ENCODE assay signal across 1 cellular context in genomic region chr14:64942531-64943111, GRCh38.
TF ChIP-seq lines count a peak whose summit lies in the region.

Gene GPX2, minus strand, starts transcription at chr14:64942745. Its CDS starts 19 bp downstream, at chr14:64942726.

TF ChIP-seq in HepG2, 621 proteins besides CTCF, POLR2A, EP300 and RAD21 (continues in another document):
- TF ChIP-seq REPIN1 (CRISPR knock-in tag; IDR thresholded peaks at IDR 0.05; ENCODE audit: borderline replicate concordance, low read depth) (peak; percentile 45; the same call in 1 of the 2 replicates), ZNF484 (CRISPR knock-in tag; IDR thresholded peaks at IDR 0.05; ENCODE audit: borderline replicate concordance, low read depth) (no peak), FOXA3 (CRISPR knock-in tag; IDR thresholded peaks at IDR 0.05) (peak; percentile 78), ZNF343 (CRISPR knock-in tag; IDR thresholded peaks at IDR 0.05) (peak; percentile 56; the same call in 1 of the 2 replicates), KAT2B (IDR thresholded peaks at IDR 0.05; ENCODE audit: borderline replicate concordance, low read depth, low read length) (no peak), MYC (CRISPR knock-in tag; IDR thresholded peaks at IDR 0.05; ENCODE audit: borderline replicate concordance) (no peak), NR3C1 (CRISPR knock-in tag; IDR thresholded peaks at IDR 0.05) (no peak), RXRB (CRISPR knock-in tag; IDR thresholded peaks at IDR 0.05; ENCODE audit: borderline replicate concordance) (peak; percentile 79; the same call in 1 of the 2 replicates), NFATC3 (CRISPR knock-in tag; IDR thresholded peaks at IDR 0.05) (no peak), ZNF331 (CRISPR knock-in tag; IDR thresholded peaks at IDR 0.05) (peak; percentile 11; the same call in 1 of the 2 replicates), ZNF17 (CRISPR knock-in tag; IDR thresholded peaks at IDR 0.05) (no peak), NFIC (IDR thresholded peaks at IDR 0.05; ENCODE audit: low read length) (0 out of 2 replicates have a peak, but pooled peaks have one; percentile 24), HDAC1 (CRISPR knock-in tag; IDR thresholded peaks at IDR 0.05) (peak; percentile 55), ZNF775 (CRISPR knock-in tag; IDR thresholded peaks at IDR 0.05; ENCODE audit: borderline replicate concordance) (no peak), EED (CRISPR knock-in tag; IDR thresholded peaks at IDR 0.05) (no peak), MEIS2 (CRISPR knock-in tag; IDR thresholded peaks at IDR 0.05) (no peak), SIX4 (CRISPR knock-in tag; IDR thresholded peaks at IDR 0.05) (peak; percentile 77), PREB (CRISPR knock-in tag; IDR thresholded peaks at IDR 0.05) (no peak), ZBTB20 (CRISPR knock-in tag; IDR thresholded peaks at IDR 0.05; ENCODE audit: borderline replicate concordance, low read depth) (no peak), ZNF34 (CRISPR knock-in tag; IDR thresholded peaks at IDR 0.05; ENCODE audit: borderline replicate concordance) (0 out of 2 replicates have a peak, but pooled peaks have one; percentile 27), TRAFD1 (CRISPR knock-in tag; IDR thresholded peaks at IDR 0.05; ENCODE audit: borderline replicate concordance) (no peak), ELF3 (CRISPR knock-in tag; IDR thresholded peaks at IDR 0.05) (peak; percentile 72), ZNF644 (CRISPR knock-in tag; IDR thresholded peaks at IDR 0.05; ENCODE audit: low read depth) (no peak), ZBTB21 (CRISPR knock-in tag; IDR thresholded peaks at IDR 0.05) (no peak), ZNF670 (CRISPR knock-in tag; IDR thresholded peaks at IDR 0.05; ENCODE audit: borderline replicate concordance) (no peak), THYN1 (CRISPR knock-in tag; IDR thresholded peaks at IDR 0.05; ENCODE audit: borderline replicate concordance, low read depth) (no peak), CBFB (CRISPR knock-in tag; IDR thresholded peaks at IDR 0.05) (0 out of 2 replicates have a peak, but pooled peaks have one; percentile 42), ZBTB8A (CRISPR knock-in tag; IDR thresholded peaks at IDR 0.05; ENCODE audit: borderline replicate concordance, low read depth) (no peak), TCF7L2 (IDR thresholded peaks at IDR 0.05; ENCODE audit: low read depth, low read length) (no peak), NCOR1 (IDR thresholded peaks at IDR 0.05; ENCODE audit: borderline replicate concordance, low read length) (peak; percentile 61; the same call in 1 of the 2 replicates), KLF11 (CRISPR knock-in tag; IDR thresholded peaks at IDR 0.05) (peak; percentile 86), SRSF1 (optimal IDR thresholded peaks at IDR 0.05; ENCODE audit: low read depth, low read length) (no peak), JDP2 (CRISPR knock-in tag; IDR thresholded peaks at IDR 0.05; ENCODE audit: borderline replicate concordance) (no peak), NR2F6 (IDR thresholded peaks at IDR 0.05) (peak; percentile 85), NR2F6 (CRISPR knock-in tag; IDR thresholded peaks at IDR 0.05) (peak; percentile 73), AHR (CRISPR knock-in tag; IDR thresholded peaks at IDR 0.05) (peak; percentile 85), CBX5 (CRISPR knock-in tag; IDR thresholded peaks at IDR 0.05; ENCODE audit: borderline replicate concordance) (peak; percentile 88), ZNF770 (CRISPR knock-in tag; IDR thresholded peaks at IDR 0.05) (0 out of 2 replicates have a peak, but pooled peaks have one; percentile 24), REL (CRISPR knock-in tag; conservative IDR thresholded peaks at IDR 0.05) (no peak), KLF6 (CRISPR knock-in tag; IDR thresholded peaks at IDR 0.05) (peak; percentile 73; the same call in 1 of the 2 replicates), KLF16 (CRISPR knock-in tag; IDR thresholded peaks at IDR 0.05) (peak in 1 of 2 experiments; percentile 80; a peak in 2 of 4 replicates), PATZ1 (CRISPR knock-in tag; IDR thresholded peaks at IDR 0.05) (peak; percentile 82), RBM39 (IDR thresholded peaks at IDR 0.05; ENCODE audit: low read depth, low read length, poor library complexity, severe bottlenecking) (no peak), ZNF746 (CRISPR knock-in tag; IDR thresholded peaks at IDR 0.05) (peak; percentile 90), GATAD2A (CRISPR knock-in tag; IDR thresholded peaks at IDR 0.05) (peak; percentile 75; the same call in 1 of the 2 replicates), ZKSCAN1 (IDR thresholded peaks at IDR 0.05; ENCODE audit: low read length) (no peak), ZNF547 (CRISPR knock-in tag; IDR thresholded peaks at IDR 0.05) (no peak), RFXANK (CRISPR knock-in tag; IDR thresholded peaks at IDR 0.05) (0 out of 2 replicates have a peak, but pooled peaks have one; percentile 51), JARID2 (CRISPR knock-in tag; IDR thresholded peaks at IDR 0.05; ENCODE audit: insufficient replicate concordance) (no peak), PAXIP1 (CRISPR knock-in tag; conservative IDR thresholded peaks at IDR 0.05) (peak; percentile 73), ZNF431 (CRISPR knock-in tag; IDR thresholded peaks at IDR 0.05; ENCODE audit: borderline replicate concordance, low read depth) (no peak), NKX3-1 (CRISPR knock-in tag; IDR thresholded peaks at IDR 0.05) (no peak), ZNF724P (CRISPR knock-in tag; IDR thresholded peaks at IDR 0.05; ENCODE audit: borderline replicate concordance) (no peak), SSRP1 (CRISPR knock-in tag; IDR thresholded peaks at IDR 0.05) (no peak)
- TF ChIP-seq, protein P1, sequence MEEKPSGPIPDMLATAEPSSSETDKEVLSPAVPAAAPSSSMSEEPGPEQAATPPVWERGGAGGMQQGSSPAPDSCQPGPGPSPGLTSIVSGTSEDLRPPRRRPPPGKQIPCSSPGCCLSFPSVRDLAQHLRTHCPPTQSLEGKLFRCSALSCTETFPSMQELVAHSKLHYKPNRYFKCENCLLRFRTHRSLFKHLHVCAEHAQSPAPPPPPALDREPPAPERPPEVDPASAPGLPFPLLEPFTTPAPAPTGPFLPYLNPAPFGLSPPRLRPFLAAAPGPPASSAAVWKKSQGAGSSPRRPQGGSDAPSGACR (CRISPR knock-in tag; IDR thresholded peaks at IDR 0.05): no peak
- TF ChIP-seq, protein P2, sequence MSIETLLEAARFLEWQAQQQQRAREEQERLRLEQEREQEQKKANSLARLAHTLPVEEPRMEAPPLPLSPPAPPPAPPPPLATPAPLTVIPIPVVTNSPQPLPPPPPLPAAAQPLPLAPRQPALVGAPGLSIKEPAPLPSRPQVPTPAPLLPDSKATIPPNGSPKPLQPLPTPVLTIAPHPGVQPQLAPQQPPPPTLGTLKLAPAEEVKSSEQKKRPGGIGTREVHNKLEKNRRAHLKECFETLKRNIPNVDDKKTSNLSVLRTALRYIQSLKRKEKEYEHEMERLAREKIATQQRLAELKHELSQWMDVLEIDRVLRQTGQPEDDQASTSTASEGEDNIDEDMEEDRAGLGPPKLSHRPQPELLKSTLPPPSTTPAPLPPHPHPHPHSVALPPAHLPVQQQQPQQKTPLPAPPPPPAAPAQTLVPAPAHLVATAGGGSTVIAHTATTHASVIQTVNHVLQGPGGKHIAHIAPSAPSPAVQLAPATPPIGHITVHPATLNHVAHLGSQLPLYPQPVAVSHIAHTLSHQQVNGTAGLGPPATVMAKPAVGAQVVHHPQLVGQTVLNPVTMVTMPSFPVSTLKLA (IDR thresholded peaks at IDR 0.05): no peak
